In the genomic region with DNA sequence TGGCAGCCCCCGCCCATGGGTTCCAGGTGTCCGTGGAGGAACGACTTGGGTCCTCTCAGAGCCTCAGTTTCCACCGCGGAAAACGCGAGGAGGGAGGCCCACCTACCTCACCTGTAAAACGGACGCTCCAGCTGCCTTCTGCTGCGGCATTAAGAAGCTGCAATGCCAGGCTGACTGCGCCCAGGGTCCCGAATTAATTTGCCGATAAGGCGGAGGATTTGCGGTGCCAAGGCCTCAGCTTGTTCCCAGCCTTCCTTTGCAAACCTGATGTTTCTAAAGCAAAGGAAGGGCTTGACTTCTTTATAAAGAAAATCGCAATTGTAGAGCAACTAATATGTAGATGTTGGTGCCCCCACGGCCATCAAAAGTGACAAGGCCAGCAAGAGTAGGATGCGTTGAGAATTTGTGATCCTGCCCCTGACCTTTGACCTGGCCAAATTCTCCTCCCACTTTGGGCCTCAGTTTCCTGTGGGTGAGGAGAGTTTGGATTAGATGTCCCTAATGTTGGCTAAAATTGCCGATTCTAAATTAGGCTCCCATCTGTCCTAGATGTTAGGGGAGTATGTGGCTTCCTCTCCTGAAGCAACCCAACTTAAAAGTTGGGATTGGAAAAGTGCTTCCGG, we compare ENCODE assay signal across 8 cellular contexts. TPM values are rescaled to one million over a fixed set of nuclear protein-coding genes. Genes with fewer than 3 reads are reported as not detected.
DNase-seq lines count a peak whose midpoint lies in the region; ATAC-seq and TF ChIP-seq lines count a peak whose summit lies in the region.

No MANE protein-coding gene starts in this region.

- peaks cover 32% of the 10 kb centered on the region for H3K4me1 Mint-ChIP-seq in activated T-cell treated with anti-CD3 and anti-CD28 coated beads, Interleukin-2, amount 50 U/mL, for 24 hours (ENCODE audit: low read depth)
- H3K4me1 Mint-ChIP-seq in activated naive CD8-positive, alpha-beta T cell treated with anti-CD3 and anti-CD28 coated beads, Interleukin-2, amount 10 ng/mL, durations not matched to agents 7 days and 5 days = peaks cover 12% of the 10 kb centered on the region

- H3K36me3 ChIP-seq in left lung (no peaks in the 10 kb centered on the region), suprapubic skin (no peaks in the 10 kb centered on the region)

- peak overlapping the region in 1 of 2 donors; percentile 28 for H3K27ac ChIP-seq in left lung
- no peak overlapping the region for H3K27ac ChIP-seq in suprapubic skin

- intact Hi-C loops in left lung (cut with DNase I) = no loop called here

- no peaks in the 10 kb centered on the region for H3K27me3 ChIP-seq in left lung
- no peaks in the 10 kb centered on the region for H3K27me3 ChIP-seq in suprapubic skin

- TF ChIP-seq CTCF in left lung (IDR thresholded peaks at IDR 0.05) (no peak), suprapubic skin (IDR thresholded peaks at IDR 0.05) (no peak)

- peaks cover 38% of the 10 kb centered on the region for H3K36me3 Mint-ChIP-seq in activated T-cell treated with anti-CD3 and anti-CD28 coated beads, Interleukin-2, amount 50 U/mL, for 24 hours (ENCODE audit: low read depth)
- peaks cover 2% of the 10 kb centered on the region for H3K36me3 Mint-ChIP-seq in activated naive CD8-positive, alpha-beta T cell treated with anti-CD3 and anti-CD28 coated beads, Interleukin-2, amount 10 ng/mL, durations not matched to agents 7 days and 5 days

- no peaks in the 10 kb centered on the region for H3K9me3 Mint-ChIP-seq in activated T-cell treated with anti-CD3 and anti-CD28 coated beads, Interleukin-2, amount 50 U/mL, for 24 hours
- no peaks in the 10 kb centered on the region for H3K9me3 Mint-ChIP-seq in activated naive CD8-positive, alpha-beta T cell treated with anti-CD3 and anti-CD28 coated beads, Interleukin-2, amount 10 ng/mL, durations not matched to agents 7 days and 5 days

- TF ChIP-seq EP300 in suprapubic skin (IDR thresholded peaks at IDR 0.05) = no peak

- H3K4me1 ChIP-seq in left lung (peaks cover 0 to 27% of the 10 kb centered on the region in 2 donors), suprapubic skin (peaks cover 37% of the 10 kb centered on the region)

- POLR2A ChIA-PET in activated naive CD8-positive, alpha-beta T cell treated with anti-CD3 and anti-CD28 coated beads, Interleukin-2, amount 10 ng/mL, durations not matched to agents 7 days and 5 days (lab: Charles Lee) = interaction anchor here (0.6 kb wide), 1 partner anchor 987 kb away, joined by 3 read pairs; no protein-coding TSS in a partner anchor

- no peaks in the 10 kb centered on the region for H3K27me3 Mint-ChIP-seq in activated T-cell treated with anti-CD3 and anti-CD28 coated beads, Interleukin-2, amount 50 U/mL, for 24 hours
- no peaks in the 10 kb centered on the region for H3K27me3 Mint-ChIP-seq in activated naive CD8-positive, alpha-beta T cell treated with anti-CD3 and anti-CD28 coated beads, Interleukin-2, amount 10 ng/mL, durations not matched to agents 7 days and 5 days

- DNase-seq in activated T-cell treated with anti-CD3 and anti-CD28 coated beads, Interleukin-2, amount 50 U/mL, for 24 hours = no peak
- no peak for DNase-seq in activated T-cell treated with anti-CD3 and anti-CD28 coated beads for 4 hours
- DNase-seq in activated naive CD8-positive, alpha-beta T cell treated with anti-CD3 and anti-CD28 coated beads, Interleukin-2, amount 10 ng/mL, durations not matched to agents 7 days and 5 days = no peak
- DNase-seq in left lung = no peak
- DNase-seq in suprapubic skin (ENCODE audit: low spot score in 2 of 2) = no peak
- no peak for DNase-seq in superior temporal gyrus (ENCODE audit: extremely low spot score)

- H3K4me3 ChIP-seq in left lung (peak overlapping the region; percentile 37 to 100), suprapubic skin (peak overlapping the region; percentile 99)

- peak overlapping the region; percentile 56 for H3K4me3 Mint-ChIP-seq in activated T-cell treated with anti-CD3 and anti-CD28 coated beads, Interleukin-2, amount 50 U/mL, for 24 hours
- H3K4me3 Mint-ChIP-seq in activated naive CD8-positive, alpha-beta T cell treated with anti-CD3 and anti-CD28 coated beads, Interleukin-2, amount 10 ng/mL, durations not matched to agents 7 days and 5 days = peak overlapping the region; percentile 65

- no peak for ATAC-seq in activated naive CD8-positive, alpha-beta T cell treated with anti-CD3 and anti-CD28 coated beads, Interleukin-2, amount 10 ng/mL, durations not matched to agents 7 days and 5 days (ENCODE audit: low read depth)
- ATAC-seq in left lung (no peak), GM19395 (IDR thresholded peaks at IDR 0.05; ENCODE audit: unreplicated experiment) (no peak), GM18517 (IDR thresholded peaks at IDR 0.05; ENCODE audit: unreplicated experiment) (no peak)

- TF ChIP-seq POLR2A in suprapubic skin (IDR thresholded peaks at IDR 0.05) = no peak

- H3K9me3 ChIP-seq in left lung (no peaks in the 10 kb centered on the region), suprapubic skin (no peaks in the 10 kb centered on the region)

- 83% methylated on average over 14 of the region's 20 CpGs for WGBS in suprapubic skin

- H3K27ac Mint-ChIP-seq in activated T-cell treated with anti-CD3 and anti-CD28 coated beads, Interleukin-2, amount 50 U/mL, for 24 hours = peak overlapping the region; percentile 50
- peak overlapping the region; percentile 69 for H3K27ac Mint-ChIP-seq in activated naive CD8-positive, alpha-beta T cell treated with anti-CD3 and anti-CD28 coated beads, Interleukin-2, amount 10 ng/mL, durations not matched to agents 7 days and 5 days

RNA-seq across cellular contexts. Expression of a gene that starts 0.8 kb away (rescaled TPM):
- 10 to 100 TPM; 77.0 to 87.4 TPM for total RNA-seq in activated naive CD8-positive, alpha-beta T cell treated with anti-CD3 and anti-CD28 coated beads, Interleukin-2, amount 10 ng/mL, durations not matched to agents 7 days and 5 days
- 10 to 100 TPM; 35.0 to 41.3 TPM for total RNA-seq in left lung
- total RNA-seq in suprapubic skin = 10 to 100 TPM; 56.4 to 72.8 (median 68.4) TPM
